28 cellular contexts compared by ENCODE assay signal in genomic region chr5:1020461-1020961, GRCh38. TPM values are rescaled to one million over a fixed set of nuclear protein-coding genes. Genes with fewer than 3 reads are reported as not detected.
DNase-seq lines count a peak whose midpoint lies in the region; ATAC-seq, FAIRE-seq and TF ChIP-seq lines count a peak whose summit lies in the region.
"Had no signal": no experiment of that assay in that cellular context is flagged by ENCODE, and none has a peak within 500 bp of the region (broad histone marks: within the 10 kb centered on the region; RNA-seq: fewer than 3 reads in every experiment).

No MANE protein-coding gene starts in this region.

- CTCF ChIA-PET in K562 (lab: Yijun Ruan, JAX; ENCODE audit: low intra/inter-chr PET ratio) = no interaction called here

- TF ChIP-seq CTCF in natural killer cell (IDR thresholded peaks at IDR 0.05) (no peak), K562 (IDR thresholded peaks at IDR 0.05 in 2 of 3, conservative IDR thresholded peaks at IDR 0.05 in 1 of 3; ENCODE audit: insufficient read depth in 2 of 3, low read depth in 1 of 3, low read length in 3 of 3) (no peak), right lobe of liver (IDR thresholded peaks at IDR 0.05) (no peak), type B pancreatic cell (conservative IDR thresholded peaks at IDR 0.05) (no peak), adrenal gland (IDR thresholded peaks at IDR 0.05) (no peak)

- H3K27ac ChIP-seq in K562 (ENCODE audit: extremely low read depth, low read depth, low read length) (no peak overlapping the region), right lobe of liver (no peak overlapping the region), adrenal gland (no peak overlapping the region), GM23248 (no peak overlapping the region)
- H3K27ac ChIP-seq: esophagus muscularis mucosa, foreskin keratinocyte, ovary, Peyer's patch, SJCRH30, upper lobe of right lung had no signal

- TF ChIP-seq POLR2A in K562 (conservative IDR thresholded peaks at IDR 0.05) (no peak), right lobe of liver (IDR thresholded peaks at IDR 0.05) (no peak), adrenal gland (IDR thresholded peaks at IDR 0.05) (no peak)

- BruUV-seq in K562 (replicated peaks; lab: Mats Ljungman, UMichigan) = no TSS peak

- no peak for FAIRE-seq in K562 (lab: Jason Lieb, UNC)
- FAIRE-seq: bronchial epithelial cell had no signal

- H3K9me3 ChIP-seq in K562 (replicated peaks; ENCODE audit: control insufficient read depth, insufficient read depth, low read depth, low read length) = no peaks in the 10 kb centered on the region
- H3K9me3 ChIP-seq in right lobe of liver = no peaks in the 10 kb centered on the region
- H3K9me3 ChIP-seq in adrenal gland (replicated peaks in 1 of 3) = no peaks in the 10 kb centered on the region
- H3K9me3 ChIP-seq in GM23248 (ENCODE audit: low read depth) = no peaks in the 10 kb centered on the region
- H3K9me3 ChIP-seq: BE2C, esophagus muscularis mucosa, ovary, Peyer's patch, SJCRH30, upper lobe of right lung had no signal

- H3K9ac ChIP-seq in K562 (ENCODE audit: insufficient read depth in 1 of 2, low read depth in 2 of 2, low read length in 2 of 2) (no peak overlapping the region), GM23248 (no peak overlapping the region)

- no peaks in the 10 kb centered on the region for H3K9me2 ChIP-seq in GM23248 (ENCODE audit: insufficient read depth)

- TF ChIP-seq RAD21 in K562 (CRISPR knock-in tag; conservative IDR thresholded peaks at IDR 0.05 in 1 of 2, IDR thresholded peaks at IDR 0.05 in 1 of 2) = no peak

- in situ Hi-C loops in K562 (cut with MboI) = loop anchor here (10.0 kb wide), 1 partner anchor 124 kb away; no protein-coding TSS in a partner anchor
- in situ Hi-C loops in GM23248 (cut with MboI) = no loop called here

- H3K27me3 ChIP-seq in K562 (ENCODE audit: control insufficient read depth in 2 of 2, insufficient read depth in 2 of 2, low read length in 2 of 2) (peaks cover 42 to 54% of the 10 kb centered on the region in 2 experiments), right lobe of liver (no peaks in the 10 kb centered on the region), adrenal gland (no peaks in the 10 kb centered on the region), GM23248 (replicated peaks; ENCODE audit: insufficient read depth) (0 out of 2 replicates have a peak, but pooled peaks cover 3% of the 10 kb centered on the region)
- H3K27me3 ChIP-seq: BE2C, esophagus muscularis mucosa, ovary, Peyer's patch, SJCRH30, upper lobe of right lung had no signal

- H2AFZ ChIP-seq in K562 (ENCODE audit: low read depth, low read length) (no peak overlapping the region), GM23248 (no peak overlapping the region)

- H3K27ac Mint-ChIP-seq in natural killer cell treated with Interleukin-12 subunit alpha and Interleukin-12 subunit beta and Interleukin-15 and Interleukin-18, amount 100 ng/mL, for 72 hours = no peak overlapping the region
- no peak overlapping the region for H3K27ac Mint-ChIP-seq in natural killer cell
- H3K27ac Mint-ChIP-seq in type B pancreatic cell = peak overlapping the region; percentile 24
- H3K27ac Mint-ChIP-seq: activated CD8-positive, alpha-beta T cell treated with anti-CD3 and anti-CD28 coated beads for 36 hours; activated naive CD4-positive, alpha-beta T cell treated with anti-CD3 and anti-CD28 coated beads, Interleukin-2, amount 50 U/mL, for 24 hours; activated T-helper 17 cell treated with anti-CD3 and anti-CD28 coated beads, Interleukin-2, amount 50 U/mL, for 72 hours had no signal

- H3K4me3 Mint-ChIP-seq in natural killer cell treated with Interleukin-12 subunit alpha and Interleukin-12 subunit beta and Interleukin-15 and Interleukin-18, amount 100 ng/mL, for 72 hours = no peak overlapping the region
- H3K4me3 Mint-ChIP-seq in natural killer cell (no peak overlapping the region), type B pancreatic cell (peak overlapping the region; percentile 33)
- H3K4me3 Mint-ChIP-seq: activated CD8-positive, alpha-beta T cell treated with anti-CD3 and anti-CD28 coated beads for 36 hours; activated naive CD4-positive, alpha-beta T cell treated with anti-CD3 and anti-CD28 coated beads, Interleukin-2, amount 50 U/mL, for 24 hours; activated T-helper 17 cell treated with anti-CD3 and anti-CD28 coated beads, Interleukin-2, amount 50 U/mL, for 72 hours had no signal

- no peak for TF ChIP-seq EP300 in K562 (IDR thresholded peaks at IDR 0.05; ENCODE audit: low read length)

- H3K36me3 ChIP-seq in K562 (ENCODE audit: control insufficient read depth, insufficient read depth, low read length) = no peaks in the 10 kb centered on the region
- no peaks in the 10 kb centered on the region for H3K36me3 ChIP-seq in right lobe of liver
- H3K36me3 ChIP-seq in adrenal gland (replicated peaks in 1 of 2) = no peaks in the 10 kb centered on the region
- no peaks in the 10 kb centered on the region for H3K36me3 ChIP-seq in GM23248 (ENCODE audit: low read depth)
- H3K36me3 ChIP-seq: BE2C, esophagus muscularis mucosa, ovary, Peyer's patch, SJCRH30, upper lobe of right lung had no signal

- H4K20me1 ChIP-seq in K562 (replicated peaks; ENCODE audit: control insufficient read depth, insufficient read depth, low read length) (peaks cover 41% of the 10 kb centered on the region), GM23248 (ENCODE audit: insufficient read depth) (no peaks in the 10 kb centered on the region)

- no peaks in the 10 kb centered on the region for H3K27me3 Mint-ChIP-seq in natural killer cell treated with Interleukin-12 subunit alpha and Interleukin-12 subunit beta and Interleukin-15 and Interleukin-18, amount 100 ng/mL, for 72 hours
- H3K27me3 Mint-ChIP-seq in natural killer cell (ENCODE audit: low read depth in 2 of 2) = no peaks in the 10 kb centered on the region
- H3K27me3 Mint-ChIP-seq in type B pancreatic cell = no peaks in the 10 kb centered on the region
- H3K27me3 Mint-ChIP-seq: activated CD8-positive, alpha-beta T cell treated with anti-CD3 and anti-CD28 coated beads for 36 hours; activated naive CD4-positive, alpha-beta T cell treated with anti-CD3 and anti-CD28 coated beads, Interleukin-2, amount 50 U/mL, for 24 hours; activated T-helper 17 cell treated with anti-CD3 and anti-CD28 coated beads, Interleukin-2, amount 50 U/mL, for 72 hours had no signal

- H3K9me3 Mint-ChIP-seq in natural killer cell treated with Interleukin-12 subunit alpha and Interleukin-12 subunit beta and Interleukin-15 and Interleukin-18, amount 100 ng/mL, for 72 hours = no peaks in the 10 kb centered on the region
- H3K9me3 Mint-ChIP-seq in natural killer cell = no peaks in the 10 kb centered on the region
- no peaks in the 10 kb centered on the region for H3K9me3 Mint-ChIP-seq in type B pancreatic cell
- H3K9me3 Mint-ChIP-seq: activated CD8-positive, alpha-beta T cell treated with anti-CD3 and anti-CD28 coated beads for 36 hours; activated naive CD4-positive, alpha-beta T cell treated with anti-CD3 and anti-CD28 coated beads, Interleukin-2, amount 50 U/mL, for 24 hours; activated T-helper 17 cell treated with anti-CD3 and anti-CD28 coated beads, Interleukin-2, amount 50 U/mL, for 72 hours had no signal

- ATAC-seq in natural killer cell treated with Interleukin-12 subunit alpha and Interleukin-12 subunit beta and Interleukin-15 and Interleukin-18, amount 100 ng/mL, for 72 hours = no peak
- ATAC-seq in natural killer cell (no peak), K562 (no peak; the same call in 2 of the 3 replicates), right lobe of liver (no peak)
- ATAC-seq: activated CD8-positive, alpha-beta T cell treated with anti-CD3 and anti-CD28 coated beads for 36 hours; activated T-helper 17 cell treated with anti-CD3 and anti-CD28 coated beads, Interleukin-2, amount 50 U/mL, for 72 hours; foreskin keratinocyte; upper lobe of right lung had no signal

- no peaks in the 10 kb centered on the region; a peak in 2 of 5 replicates for H3K4me1 ChIP-seq in K562 (replicated peaks in 1 of 2; ENCODE audit: control insufficient read depth in 2 of 2, insufficient read depth in 2 of 2, low read length in 2 of 2)
- no peaks in the 10 kb centered on the region for H3K4me1 ChIP-seq in right lobe of liver
- H3K4me1 ChIP-seq in adrenal gland (replicated peaks in 1 of 2) = no peaks in the 10 kb centered on the region
- H3K4me1 ChIP-seq in GM23248 (ENCODE audit: insufficient read depth) = no peaks in the 10 kb centered on the region
- H3K4me1 ChIP-seq: BE2C, esophagus muscularis mucosa, foreskin keratinocyte, Peyer's patch, SJCRH30, upper lobe of right lung had no signal

- no peaks in the 10 kb centered on the region for H3K36me3 Mint-ChIP-seq in natural killer cell treated with Interleukin-12 subunit alpha and Interleukin-12 subunit beta and Interleukin-15 and Interleukin-18, amount 100 ng/mL, for 72 hours
- H3K36me3 Mint-ChIP-seq in natural killer cell (no peaks in the 10 kb centered on the region), type B pancreatic cell (no peaks in the 10 kb centered on the region)
- H3K36me3 Mint-ChIP-seq: activated naive CD4-positive, alpha-beta T cell treated with anti-CD3 and anti-CD28 coated beads, Interleukin-2, amount 50 U/mL, for 24 hours had no signal

- H3K79me2 ChIP-seq in K562 (ENCODE audit: control insufficient read depth, insufficient read depth, low read length) (no peaks in the 10 kb centered on the region), GM23248 (ENCODE audit: insufficient read depth) (no peaks in the 10 kb centered on the region)

- H3K9me1 ChIP-seq in K562 (ENCODE audit: control insufficient read depth, insufficient read depth, low read length) = no peaks in the 10 kb centered on the region

- H3K4me3 ChIP-seq in K562 (no peak overlapping the region), right lobe of liver (no peak overlapping the region), adrenal gland (no peak overlapping the region), GM23248 (no peak overlapping the region)
- H3K4me3 ChIP-seq: esophagus muscularis mucosa, ovary, Peyer's patch, SJCRH30, upper lobe of right lung had no signal

- DNase-seq in natural killer cell treated with Interleukin-12 subunit alpha and Interleukin-12 subunit beta and Interleukin-15 and Interleukin-18, amount 100 ng/mL, for 72 hours (ENCODE audit: low spot score) = peak; percentile 45
- no peak for DNase-seq in natural killer cell
- DNase-seq in K562 (ENCODE audit: extremely low read depth in 1 of 4, low spot score in 3 of 4) = no peak
- DNase-seq in right lobe of liver = peak in 2 of 3 donors; percentile 18 to 46
- DNase-seq in type B pancreatic cell (ENCODE audit: extremely low spot score, unreplicated experiment) = no peak
- no peak for DNase-seq in adrenal gland
- DNase-seq in GM23248 = no peak
- no peak for DNase-seq in activated CD4-positive, alpha-beta T cell treated with anti-CD3 and anti-CD28 coated beads for 4 hours
- DNase-seq: ACHN; activated CD8-positive, alpha-beta T cell treated with anti-CD3 and anti-CD28 coated beads for 36 hours; BE2C; COR-L47; foreskin keratinocyte; GF-D8; NCI-H1694; NCI-H2171 treated with DMSO at 0.1 percent for 48 hours; NCI-H526 treated with DMSO at 0.1 percent for 48 hours; ovary; Peyer's patch; retina; SJCRH30; stimulated activated CD4-positive, alpha-beta T cell treated with anti-CD3 and anti-CD28 coated beads, Interleukin-2, amount 100 ng/mL, for 48 hours; upper lobe of right lung had no signal

- H3F3A ChIP-seq in GM23248 (ENCODE audit: insufficient read depth) = no peaks in the 10 kb centered on the region

- intact Hi-C loops in natural killer cell (cut with micrococcal nuclease) = no loop called here
- intact Hi-C loops in K562 (cut with micrococcal nuclease) = no loop called here
- intact Hi-C loops in right lobe of liver (cut with DNase I) = no loop called here
- intact Hi-C loops in adrenal gland (cut with DNase I) = no loop called here

- no peak overlapping the region for H3K4me2 ChIP-seq in K562 (ENCODE audit: insufficient read depth, low read length)
- no peak overlapping the region for H3K4me2 ChIP-seq in GM23248 (ENCODE audit: unreplicated experiment)

- WGBS in K562 (ENCODE audit: insufficient coverage, low coverage, missing lambda C conversion rate) = 4% methylated on average over 15 of the region's 16 CpGs
- WGBS in right lobe of liver (ENCODE audit: insufficient coverage, low coverage, low lambda C conversion rate, missing lambda C conversion rate) = 78% methylated on average over 4 of the region's 16 CpGs
- 83 to 89% (median 85%) methylated on average over 16 of the region's 16 CpGs for WGBS in adrenal gland, 4 donors
- 72 to 74% methylated on average over 16 of the region's 16 CpGs for WGBS in GM23248 (ENCODE audit: low coverage in 1 of 2, low lambda C conversion rate in 2 of 2, missing lambda C conversion rate in 2 of 2), 2 experiments

- no peaks in the 10 kb centered on the region for H3K4me1 Mint-ChIP-seq in natural killer cell treated with Interleukin-12 subunit alpha and Interleukin-12 subunit beta and Interleukin-15 and Interleukin-18, amount 100 ng/mL, for 72 hours (ENCODE audit: low read depth in 2 of 2)
- H3K4me1 Mint-ChIP-seq in natural killer cell (no peaks in the 10 kb centered on the region), type B pancreatic cell (ENCODE audit: unreplicated experiment) (peaks cover 15% of the 10 kb centered on the region)
- H3K4me1 Mint-ChIP-seq: activated naive CD4-positive, alpha-beta T cell treated with anti-CD3 and anti-CD28 coated beads, Interleukin-2, amount 50 U/mL, for 24 hours; activated T-helper 17 cell treated with anti-CD3 and anti-CD28 coated beads, Interleukin-2, amount 50 U/mL, for 72 hours had no signal

- POLR2A ChIA-PET in K562 (lab: Yijun Ruan, JAX) = interaction anchor here (2.3 kb wide), 1 partner anchor 13 kb away, joined by 10 read pairs; the partner anchor contains the start of gene NKD2

RNA-seq across cellular contexts. Expression of gene NKD2, which starts 11.9 kb away (rescaled TPM):
- total RNA-seq in natural killer cell treated with Interleukin-12 subunit alpha and Interleukin-12 subunit beta and Interleukin-15 and Interleukin-18, amount 100 ng/mL, for 72 hours = under 1 TPM in 1 of 2 donors, not detected in 1; 0.53 TPM
- total RNA-seq in natural killer cell = not detected
- total RNA-seq in K562 (2011; cell fraction: chromatin; rRNA removed; ENCODE audit: low replicate concordance) = 0.55 and 2.0 TPM in 2 replicates
- 0.67 and 1.7 TPM in 2 replicates for total RNA-seq in K562 (2011; cell fraction: nucleolus; rRNA removed)
- 0.37 TPM in 1 of 2 replicates, not detected in the other for total RNA-seq in K562 (2011; cell fraction: nucleoplasm; rRNA removed)
- total RNA-seq in K562 (2014; rRNA removed) = 0.12 and 0.64 TPM in 2 replicates
- not detected in 2 replicates for total RNA-seq in K562 (2014; rRNA removed; fragmentation: Illumina TruSeq; extraction: Trizol)
- not detected in 2 replicates for total RNA-seq in K562 (2015; rRNA removed; fragmentation: Illumina TruSeq; extraction: Trizol)
- 0.35 and 0.38 TPM in 2 replicates for total RNA-seq in K562 (2021)
- 0.20 and 0.65 TPM in 2 replicates for polyA plus RNA-seq in K562 (2011; rRNA removed)
- polyA plus RNA-seq in K562 (2011; cell fraction: cytosol; rRNA removed) = 0.29 TPM in 1 of 2 replicates, not detected in the other
- polyA plus RNA-seq in K562 (2011; cell fraction: nucleus; rRNA removed) = 3.0 and 5.0 TPM in 2 replicates
- 0.16 and 0.98 TPM in 2 replicates for polyA plus RNA-seq in K562 (2012)
- polyA plus RNA-seq in K562 (2014; fragmentation: Illumina TruSeq; extraction: Trizol) = not detected in 2 replicates
- polyA plus RNA-seq in K562 (2014; fragmentation: Nextera tagmentation; extraction: Ambion mirVana) = not detected
- polyA plus RNA-seq in K562 (2014; rRNA removed) = 0.09 TPM in 1 of 2 replicates, not detected in the other
- not detected in 2 replicates for polyA minus RNA-seq in K562 (2011; rRNA and poly(A)+ RNA removed)
- polyA minus RNA-seq in K562 (2011; cell fraction: cytosol; rRNA and poly(A)+ RNA removed) = 1.3 TPM in 1 of 2 replicates, not detected in the other
- 1.00 and 1.3 TPM in 2 replicates for polyA minus RNA-seq in K562 (2011; cell fraction: nucleus; rRNA and poly(A)+ RNA removed)
- total RNA-seq in right lobe of liver = 1 to 10 TPM in 4 of 6 experiments, under 1 TPM in 2; 0.93 to 2.9 (median 2.2) TPM
- total RNA-seq in type B pancreatic cell (ENCODE audit: low replicate concordance) = 23.3 and 24.3 TPM in 2 replicates
- 10 to 100 TPM in 4 of 8 donors, 1 to 10 TPM in 4; 5.9 to 25.5 (median 10.8) TPM for total RNA-seq in adrenal gland
- polyA plus RNA-seq in adrenal gland = 10 to 100 TPM in 2 of 3 donors, under 1 TPM in 1; 0.92 to 32.8 (median 18.1) TPM
- total RNA-seq in GM23248 (2014; rRNA removed; shearing (Covaris generic)) = not detected in 2 replicates
- polyA plus RNA-seq in GM23248 (2016; fragmentation: Nextera tagmentation; extraction: Ambion mirVana) = not detected in 2 replicates
- total RNA-seq: LHCN-M2, SJCRH30 had no signal
- polyA plus RNA-seq: foreskin keratinocyte had no signal

Comparison
In these comparisons a context has a peak if more than half of its experiments do, and no peak if none do; other contexts are left out.
1. DNase-seq: peak in natural killer cell treated with Interleukin-12 subunit alpha and Interleukin-12 subunit beta and Interleukin-15 and Interleukin-18, amount 100 ng/mL, for 72 hours (single experiment) and right lobe of liver (2 of 3); none in natural killer cell (single experiment), K562 (0 of 4), type B pancreatic cell (single experiment), adrenal gland (0 of 7), GM23248 (single experiment) and activated CD4-positive, alpha-beta T cell treated with anti-CD3 and anti-CD28 coated beads for 4 hours (0 of 2).